In the genomic region with DNA sequence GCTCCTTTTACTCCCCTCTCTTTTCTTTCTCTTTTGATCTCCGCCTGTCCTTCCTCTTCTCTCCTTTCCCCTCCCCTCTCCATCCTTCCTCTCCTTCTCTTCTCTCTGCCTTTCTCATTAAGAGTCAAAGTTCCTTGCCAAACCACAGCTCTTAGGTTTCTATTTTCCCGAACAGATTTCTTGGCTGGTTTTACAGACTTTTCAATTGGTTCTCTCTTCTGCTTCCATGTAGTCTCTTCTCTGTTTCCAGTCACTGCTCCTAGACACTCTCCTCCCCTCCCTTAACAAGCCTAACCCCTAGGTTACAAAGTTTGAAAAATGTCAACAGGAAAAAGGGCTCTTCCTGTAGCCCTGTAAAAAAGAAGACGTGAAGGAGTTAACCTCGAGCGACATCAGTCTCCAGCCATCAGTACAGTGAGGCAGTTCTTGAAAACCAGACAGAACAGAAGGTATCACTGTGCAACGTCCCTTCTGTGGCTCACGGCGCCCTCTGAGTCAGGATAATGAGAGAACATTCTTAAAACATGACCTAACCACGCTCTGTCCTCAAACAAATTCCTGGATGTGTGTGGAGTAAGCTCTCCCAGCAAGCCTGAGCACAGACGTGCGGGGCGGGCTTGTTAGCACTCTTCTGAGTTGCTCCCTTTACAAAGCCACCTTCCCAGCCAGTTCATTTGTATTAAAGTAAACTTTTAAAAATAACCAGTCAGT, we compare ENCODE assay signal across 8 cellular contexts. TPM values are rescaled to one million over a fixed set of nuclear protein-coding genes. Genes with fewer than 3 reads are reported as not detected.
DNase-seq lines count a peak whose midpoint lies in the region; TF ChIP-seq lines count a peak whose summit lies in the region.

No MANE protein-coding gene starts in this region.

- H3K9me3 ChIP-seq in endodermal cell (ENCODE audit: control insufficient read depth, low read length), result peaks cover under 1% of the 10 kb centered on the region

- H3K4me3 ChIP-seq in endodermal cell (ENCODE audit: low read length), result no peak overlapping the region

- H3K27ac Mint-ChIP-seq in Calu3 (ENCODE audit: unreplicated experiment) (peak overlapping the region; percentile 18), endodermal cell (peak overlapping the region; percentile 87)

- peaks cover 2% of the 10 kb centered on the region for H3K4me1 ChIP-seq in endodermal cell (ENCODE audit: control insufficient read depth, insufficient read depth, low read length)

- H3K4me3 Mint-ChIP-seq in Calu3 (ENCODE audit: low read depth, unreplicated experiment), result no peak overlapping the region
- no peak overlapping the region for H3K4me3 Mint-ChIP-seq in endodermal cell

- H3K36me3 Mint-ChIP-seq in Calu3 (ENCODE audit: insufficient read depth, unreplicated experiment) (no peaks in the 10 kb centered on the region), endodermal cell (ENCODE audit: low read depth) (no peaks in the 10 kb centered on the region)

- 40 to 55% methylated on average over 6 to 12 of the region's 12 CpGs for WGBS in endodermal cell (ENCODE audit: insufficient coverage in 1 of 2, insufficient read length in 1 of 2), 2 experiments

- H3K36me3 ChIP-seq in endodermal cell (ENCODE audit: control insufficient read depth, insufficient read depth, low read length), result no peaks in the 10 kb centered on the region

- H3K27me3 Mint-ChIP-seq in Calu3 (ENCODE audit: unreplicated experiment) (no peaks in the 10 kb centered on the region), endodermal cell (ENCODE audit: insufficient read depth) (no peaks in the 10 kb centered on the region)

- intact Hi-C loops in Calu3 (cut with micrococcal nuclease; ENCODE audit: unreplicated experiment), result loop anchor here (5.0 to 10.0 kb wide), 2 partner anchors 117 to 145 kb away; a partner anchor contains a TSS

- BruUV-seq in Calu3 (replicated peaks; lab: Mats Ljungman, UMichigan), result no TSS peak

- H3K9ac ChIP-seq in endodermal cell (ENCODE audit: extremely low read depth, low read length, poor library complexity, severe bottlenecking), result peak overlapping the region; percentile 34

- DNase-seq in Calu3 (peak; percentile 49), NCI-H2196 (lab: John Stamatoyannopoulos, UW; ENCODE audit: unreplicated experiment) (peak; percentile 43), endodermal cell (peak; percentile 85), mucosa of gallbladder (ENCODE audit: low spot score) (peak; percentile 79), HUDEP-2 (lab: John Stamatoyannopoulos, UW; ENCODE audit: unreplicated experiment in 76 of 76) (no peak)
- DNase-seq in activated CD4-positive, CD25-positive, alpha-beta regulatory T cell treated with anti-CD3 and anti-CD28 coated beads, Interleukin-2, amount 50 U/mL, for 72 hours, result no peak
- no peak for DNase-seq in activated T-cell treated with anti-CD3 and anti-CD28 coated beads, Interleukin-2, amount 50 U/mL, for 1 hour
- DNase-seq in activated CD4-positive, alpha-beta T cell treated with anti-CD3 and anti-CD28 coated beads for 1 hour, result no peak

- H3K9me3 Mint-ChIP-seq in Calu3 (ENCODE audit: low read depth, unreplicated experiment) (no peaks in the 10 kb centered on the region), endodermal cell (no peaks in the 10 kb centered on the region)

- H3K4me1 Mint-ChIP-seq in Calu3 (ENCODE audit: low read depth, unreplicated experiment) (peaks cover 15% of the 10 kb centered on the region), endodermal cell (peaks cover 20% of the 10 kb centered on the region)

- peak overlapping the region; percentile 92 for H3K27ac ChIP-seq in endodermal cell (ENCODE audit: low read depth, low read length)

- CTCF ChIA-PET in Calu3 (lab: Charles Lee), result interaction anchor here (1.0 kb wide), 1 partner anchor 104 kb away, joined by 3 read pairs; no protein-coding TSS in a partner anchor

- TF ChIP-seq CTCF in Calu3 (IDR thresholded peaks at IDR 0.05; ENCODE audit: unreplicated experiment) (no peak), endodermal cell (conservative IDR thresholded peaks at IDR 0.05) (no peak)

- H3K27me3 ChIP-seq in endodermal cell (ENCODE audit: control insufficient read depth, insufficient read depth, low read length, poor library complexity, severe bottlenecking), result no peaks in the 10 kb centered on the region

RNA-seq across cellular contexts. Expression of a gene that starts 11.6 kb away (rescaled TPM):
- total RNA-seq in Calu3 (2022) (not detected in 2 replicates), endodermal cell (1 to 10 TPM in 1 of 2 donors, under 1 TPM in 1; 0.57 to 1.7 TPM), mucosa of gallbladder (0.75 TPM)
- 0.89 TPM for polyA plus RNA-seq in endodermal cell (2013, experiment 1 of 2)
- polyA plus RNA-seq in endodermal cell (2013, experiment 2 of 2), result 0.87 TPM

Comparison
In these comparisons a context has a peak if more than half of its experiments do, and no peak if none do; other contexts are left out.
1. DNase-seq: peak in Calu3 (single experiment), NCI-H2196 (single experiment), endodermal cell (single experiment) and mucosa of gallbladder (single experiment); none in activated CD4-positive, CD25-positive, alpha-beta regulatory T cell treated with anti-CD3 and anti-CD28 coated beads, Interleukin-2, amount 50 U/mL, for 72 hours (single experiment), HUDEP-2 (0 of 76), activated T-cell treated with anti-CD3 and anti-CD28 coated beads, Interleukin-2, amount 50 U/mL, for 1 hour (single experiment) and activated CD4-positive, alpha-beta T cell treated with anti-CD3 and anti-CD28 coated beads for 1 hour (single experiment).